ENCODE assay signal across 1 cellular context in the genomic region with DNA sequence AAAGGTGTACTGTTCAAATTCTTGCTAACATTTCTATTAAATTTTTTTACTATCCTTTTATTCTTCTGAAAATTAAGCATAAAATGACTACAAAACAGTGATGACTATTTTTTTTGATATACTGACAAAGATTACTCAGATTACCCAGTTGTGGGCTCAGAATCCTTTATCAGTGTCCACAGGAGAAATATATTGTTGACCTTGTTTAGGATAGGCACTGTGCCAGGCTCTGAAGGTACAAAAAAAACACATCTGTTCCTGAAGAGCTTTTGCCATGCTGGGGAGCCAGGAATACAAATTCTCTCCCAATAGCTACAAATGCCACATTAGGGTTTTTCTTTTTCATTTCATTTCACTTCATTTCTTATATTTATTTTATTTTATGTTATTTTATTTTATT.
TF ChIP-seq lines count a peak whose summit lies in the region.

No MANE protein-coding gene starts in this region.

TF ChIP-seq in WTC11, 78 proteins besides CTCF, POLR2A, EP300 and RAD21 (continued from another document):
- TF ChIP-seq, protein P1, sequence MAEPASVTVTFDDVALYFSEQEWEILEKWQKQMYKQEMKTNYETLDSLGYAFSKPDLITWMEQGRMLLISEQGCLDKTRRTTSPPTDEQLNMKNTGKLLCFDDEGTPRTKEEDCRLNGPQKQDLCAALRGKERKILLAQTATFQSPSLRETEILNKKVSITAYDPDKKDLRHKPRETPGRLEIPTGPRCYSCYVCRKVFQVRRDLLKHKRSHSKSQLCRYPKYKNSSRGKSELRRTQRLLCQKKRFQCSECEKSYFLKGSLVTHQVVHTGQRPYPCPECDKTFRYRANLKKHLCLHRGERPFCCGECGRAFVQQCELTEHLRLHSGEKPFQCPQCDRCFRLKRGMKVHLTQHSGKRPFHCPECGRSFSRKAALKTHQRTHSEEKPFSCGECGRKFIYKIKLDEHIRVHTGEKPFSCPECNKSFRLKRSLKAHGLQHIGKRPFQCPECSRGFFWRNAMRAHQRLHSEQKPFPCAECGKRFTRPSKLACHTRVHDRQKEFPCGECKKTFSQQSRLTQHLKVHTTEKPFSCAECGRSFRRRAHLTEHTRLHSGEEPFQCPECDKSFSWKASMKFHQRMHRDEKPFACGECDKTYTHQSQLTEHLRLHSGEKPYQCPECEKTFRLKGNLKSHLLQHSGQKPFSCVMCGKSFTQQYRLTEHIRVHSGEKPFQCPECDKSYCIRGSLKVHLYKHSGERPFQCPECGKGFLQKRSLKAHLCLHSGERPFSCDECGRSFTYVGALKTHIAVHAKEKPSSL (CRISPR knock-in tag; conservative IDR thresholded peaks at IDR 0.05) = no peak
- no peak for TF ChIP-seq TP53 (CRISPR knock-in tag; IDR thresholded peaks at IDR 0.05)
- TF ChIP-seq, protein P2, sequence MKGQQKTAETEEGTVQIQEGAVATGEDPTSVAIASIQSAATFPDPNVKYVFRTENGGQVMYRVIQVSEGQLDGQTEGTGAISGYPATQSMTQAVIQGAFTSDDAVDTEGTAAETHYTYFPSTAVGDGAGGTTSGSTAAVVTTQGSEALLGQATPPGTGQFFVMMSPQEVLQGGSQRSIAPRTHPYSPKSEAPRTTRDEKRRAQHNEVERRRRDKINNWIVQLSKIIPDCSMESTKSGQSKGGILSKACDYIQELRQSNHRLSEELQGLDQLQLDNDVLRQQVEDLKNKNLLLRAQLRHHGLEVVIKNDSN (CRISPR knock-in tag; IDR thresholded peaks at IDR 0.05) = no peak
- no peak for TF ChIP-seq ESRRA (CRISPR knock-in tag; IDR thresholded peaks at IDR 0.05; ENCODE audit: borderline replicate concordance)
- TF ChIP-seq ZBTB21 (CRISPR knock-in tag; IDR thresholded peaks at IDR 0.05; ENCODE audit: borderline replicate concordance) = no peak
- TF ChIP-seq SOX15 (CRISPR knock-in tag; IDR thresholded peaks at IDR 0.05) = no peak
- no peak for TF ChIP-seq JAZF1 (CRISPR knock-in tag; IDR thresholded peaks at IDR 0.05)
- no peak for TF ChIP-seq TEAD1 (CRISPR knock-in tag; IDR thresholded peaks at IDR 0.05)
- TF ChIP-seq ZNF317 (CRISPR knock-in tag; IDR thresholded peaks at IDR 0.05; ENCODE audit: borderline replicate concordance, low read depth) = no peak
